8 cellular contexts compared by ENCODE assay signal in genomic region chr6:83884523-83884922, GRCh38. TPM values are rescaled to one million over a fixed set of nuclear protein-coding genes. Genes with fewer than 3 reads are reported as not detected.
DNase-seq lines count a peak whose midpoint lies in the region; ATAC-seq and TF ChIP-seq lines count a peak whose summit lies in the region.

No MANE protein-coding gene starts in this region.

- H3K27ac ChIP-seq in ascending aorta (no peak overlapping the region), tibial nerve (no peak overlapping the region)

- no peak for TF ChIP-seq POLR2A in tibial nerve (IDR thresholded peaks at IDR 0.05)

- H3K4me1 ChIP-seq in ascending aorta (peaks cover 0 to 15% of the 10 kb centered on the region in 2 donors), tibial nerve (peaks cover 0 to 6% (median 0%) of the 10 kb centered on the region in 4 donors)

- H3K9me3 ChIP-seq in ascending aorta, result no peaks in the 10 kb centered on the region
- no peaks in the 10 kb centered on the region for H3K9me3 ChIP-seq in tibial nerve

- peak; percentile 63 for ATAC-seq in GM19324 (IDR thresholded peaks at IDR 0.05; ENCODE audit: low FRiP score, unreplicated experiment)
- peak; percentile 93 for ATAC-seq in HG03159 (IDR thresholded peaks at IDR 0.05; ENCODE audit: unreplicated experiment)

- no peak for TF ChIP-seq EP300 in tibial nerve (IDR thresholded peaks at IDR 0.05)

- DNase-seq in DMS153 (lab: John Stamatoyannopoulos, UW) (peak; percentile 60), NCI-H2171 (lab: John Stamatoyannopoulos, UW) (peak; percentile 52), ascending aorta (ENCODE audit: low spot score in 2 of 2) (no peak), iris pigment epithelial cell (ENCODE audit: low read depth) (peak; percentile 52), tibial nerve (ENCODE audit: low spot score in 2 of 2) (no peak), 8988T (no peak)

- intact Hi-C loops in ascending aorta (cut with DNase I), result loop anchor here (1.0 to 10.0 kb wide), 4 partner anchors 170 to 530 kb away; no protein-coding TSS in a partner anchor

- H3K36me3 ChIP-seq in ascending aorta (no peaks in the 10 kb centered on the region), tibial nerve (no peaks in the 10 kb centered on the region)

- H3K27me3 ChIP-seq in ascending aorta, result no peaks in the 10 kb centered on the region
- H3K27me3 ChIP-seq in tibial nerve, result no peaks in the 10 kb centered on the region

- H3K4me3 ChIP-seq in ascending aorta (no peak overlapping the region), tibial nerve (no peak overlapping the region)

- 3% methylated on average over 4 of the region's 4 CpGs for WGBS in tibial nerve, 2 donors

- TF ChIP-seq CTCF in ascending aorta (IDR thresholded peaks at IDR 0.05) (peak; percentile 55 to 75 (median 74)), tibial nerve (IDR thresholded peaks at IDR 0.05) (peak; percentile 43 to 75 (median 63))

RNA-seq across cellular contexts. Expression of gene CYB5R4, which starts 25.0 kb away (rescaled TPM):
- total RNA-seq in ascending aorta (0.53 TPM), tibial nerve (10 to 100 TPM in 2 of 4 donors, 1 to 10 TPM in 2; 4.2 to 13.1 (median 8.3) TPM)

RNA-seq across cellular contexts. Expression of gene RIPPLY2, which starts 31.4 kb away (rescaled TPM):
- total RNA-seq in ascending aorta (not detected), tibial nerve (10 to 100 TPM in 1 of 4 donors, under 1 TPM in 1, not detected in 2; 0.21 to 16.7 TPM)

Comparison
In these comparisons a context has a peak if more than half of its experiments do, and no peak if none do; other contexts are left out.
1. DNase-seq: peak in DMS153 (single experiment), NCI-H2171 (single experiment) and iris pigment epithelial cell (single experiment); none in ascending aorta (0 of 2), tibial nerve (0 of 2) and 8988T (single experiment).